In the genomic region with DNA sequence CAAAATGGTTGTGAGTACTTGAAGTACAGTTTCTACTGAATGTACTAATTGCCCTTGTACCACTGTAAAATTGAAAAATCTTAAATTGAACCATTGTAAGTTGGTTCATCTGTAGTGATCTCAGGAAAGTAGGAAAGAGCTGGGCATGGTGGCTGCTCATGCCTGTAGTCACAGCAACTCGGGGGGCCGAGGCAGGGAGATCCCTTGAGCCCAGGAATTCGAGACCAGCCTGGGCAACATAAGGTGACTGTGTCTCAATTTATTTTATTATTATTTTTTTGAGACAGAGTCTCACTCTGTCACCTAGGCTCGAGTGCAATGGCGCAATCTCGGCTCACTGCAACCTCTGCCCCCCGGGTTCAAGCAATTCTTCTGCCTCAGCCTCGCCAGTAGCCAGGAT, we compare ENCODE assay signal across 4 cellular contexts. TPM values are rescaled to one million over a fixed set of nuclear protein-coding genes. Genes with fewer than 3 reads are reported as not detected.
"Had no signal": no experiment of that assay in that cellular context is flagged by ENCODE, and none has a peak within 500 bp of the region (broad histone marks: within the 10 kb centered on the region; RNA-seq: fewer than 3 reads in every experiment).

No MANE protein-coding gene starts in this region.

RNA-seq across cellular contexts. Expression of gene SALL4, which starts 14.5 kb away (rescaled TPM):
- total RNA-seq: left ventricle myocardium superior, mononuclear cell, myocyte had no signal
- polyA plus RNA-seq: mammary epithelial cell had no signal
